Comparison of ENCODE assay signal across 2 cellular contexts in the genomic region with DNA sequence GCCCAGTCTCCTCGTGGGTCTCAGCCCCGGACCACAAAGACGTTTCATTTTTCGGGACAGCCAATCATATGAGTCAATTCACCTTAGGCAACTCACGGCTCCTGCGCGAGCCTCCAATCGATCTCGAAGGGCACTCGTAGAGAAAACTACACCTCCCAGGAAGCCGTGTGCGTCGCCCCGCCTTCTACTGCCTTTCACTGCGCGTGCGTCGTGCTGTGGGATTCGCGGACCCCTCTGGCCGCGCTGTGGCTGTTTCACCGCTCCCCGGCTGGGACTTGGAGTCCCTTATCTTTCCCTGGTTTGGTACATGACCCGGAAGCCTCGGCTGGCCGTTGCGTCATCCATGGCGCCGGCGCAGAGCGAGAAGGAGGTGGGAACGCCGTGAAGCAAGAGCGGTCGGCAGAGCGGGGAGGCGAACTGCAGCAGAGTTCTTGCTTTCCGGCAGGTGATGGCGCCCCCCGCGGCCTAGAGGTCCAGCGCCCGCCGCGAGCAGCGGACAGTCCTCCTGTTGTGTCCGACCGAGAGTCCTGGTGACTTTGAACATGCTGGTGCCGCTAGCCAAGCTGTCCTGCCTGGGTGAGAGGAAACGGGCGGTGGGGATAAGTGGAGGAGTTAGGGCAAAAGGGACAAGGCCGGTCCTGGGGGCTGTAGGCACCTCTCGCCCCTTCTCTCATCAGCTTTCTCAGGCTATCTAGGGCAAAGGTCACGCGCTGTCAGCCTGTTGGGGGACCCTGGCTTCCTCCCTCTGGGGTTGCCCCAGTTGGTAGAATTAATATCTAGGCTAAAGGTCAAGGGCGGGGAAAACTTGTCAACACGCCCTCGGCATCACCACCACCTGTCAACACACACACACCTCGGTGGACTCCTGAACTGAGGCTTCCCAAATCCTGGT.
TF ChIP-seq lines count a peak whose summit lies in the region.

TSS of gene ETFDH (plus strand) at position 382 of the 892 bp plus-strand sequence. CDS start at position 543, 161 bp downstream.

TF ChIP-seq in IMR-90, 13 proteins besides CTCF, POLR2A, EP300 and RAD21:
- TF ChIP-seq CEBPB (IDR thresholded peaks at IDR 0.05; ENCODE audit: low read depth, low read length): peak; percentile 99
- TF ChIP-seq MAZ (IDR thresholded peaks at IDR 0.05; ENCODE audit: borderline replicate concordance, low read depth, low read length): peak; percentile 77; the same call in 1 of the 2 replicates
- TF ChIP-seq, protein P1, sequence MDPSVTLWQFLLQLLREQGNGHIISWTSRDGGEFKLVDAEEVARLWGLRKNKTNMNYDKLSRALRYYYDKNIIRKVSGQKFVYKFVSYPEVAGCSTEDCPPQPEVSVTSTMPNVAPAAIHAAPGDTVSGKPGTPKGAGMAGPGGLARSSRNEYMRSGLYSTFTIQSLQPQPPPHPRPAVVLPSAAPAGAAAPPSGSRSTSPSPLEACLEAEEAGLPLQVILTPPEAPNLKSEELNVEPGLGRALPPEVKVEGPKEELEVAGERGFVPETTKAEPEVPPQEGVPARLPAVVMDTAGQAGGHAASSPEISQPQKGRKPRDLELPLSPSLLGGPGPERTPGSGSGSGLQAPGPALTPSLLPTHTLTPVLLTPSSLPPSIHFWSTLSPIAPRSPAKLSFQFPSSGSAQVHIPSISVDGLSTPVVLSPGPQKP (IDR thresholded peaks at IDR 0.05; ENCODE audit: borderline replicate concordance, low read depth, low read length): peak; percentile 33; the same call in 1 of the 2 replicates
- peak; percentile 19; the same call in 1 of the 2 replicates for TF ChIP-seq USF2 (IDR thresholded peaks at IDR 0.05; ENCODE audit: low read depth, low read length)
- TF ChIP-seq RFX5 (IDR thresholded peaks at IDR 0.05; ENCODE audit: low read depth, low read length): no peak

TF ChIP-seq in endothelial cell of umbilical vein, 7 proteins besides CTCF, POLR2A, EP300 and RAD21:
- TF ChIP-seq MYC (IDR thresholded peaks at IDR 0.05; ENCODE audit: low read depth, low read length) (no peak), POLR2AphosphoS5 (IDR thresholded peaks at IDR 0.05; ENCODE audit: insufficient read depth, low read depth, low read length) (peak; percentile 58), FOS (IDR thresholded peaks at IDR 0.05; ENCODE audit: borderline replicate concordance, insufficient read depth, low read length) (peak; percentile 33), JUN (IDR thresholded peaks at IDR 0.05; ENCODE audit: borderline replicate concordance, insufficient read depth, insufficient read length, low read depth) (peak; percentile 23), EZH2 (IDR thresholded peaks at IDR 0.05; ENCODE audit: borderline replicate concordance, low read depth, low read length, severe bottlenecking) (no peak), GATA2 (IDR thresholded peaks at IDR 0.05; ENCODE audit: insufficient read depth, insufficient read length, low read depth, low read length) (peak; percentile 58)
- TF ChIP-seq, protein P2, sequence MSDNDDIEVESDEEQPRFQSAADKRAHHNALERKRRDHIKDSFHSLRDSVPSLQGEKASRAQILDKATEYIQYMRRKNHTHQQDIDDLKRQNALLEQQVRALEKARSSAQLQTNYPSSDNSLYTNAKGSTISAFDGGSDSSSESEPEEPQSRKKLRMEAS (IDR thresholded peaks at IDR 0.05; ENCODE audit: insufficient read depth, insufficient read length): peak; percentile 52
